Comparison of ENCODE assay signal across 19 cellular contexts in the genomic region with DNA sequence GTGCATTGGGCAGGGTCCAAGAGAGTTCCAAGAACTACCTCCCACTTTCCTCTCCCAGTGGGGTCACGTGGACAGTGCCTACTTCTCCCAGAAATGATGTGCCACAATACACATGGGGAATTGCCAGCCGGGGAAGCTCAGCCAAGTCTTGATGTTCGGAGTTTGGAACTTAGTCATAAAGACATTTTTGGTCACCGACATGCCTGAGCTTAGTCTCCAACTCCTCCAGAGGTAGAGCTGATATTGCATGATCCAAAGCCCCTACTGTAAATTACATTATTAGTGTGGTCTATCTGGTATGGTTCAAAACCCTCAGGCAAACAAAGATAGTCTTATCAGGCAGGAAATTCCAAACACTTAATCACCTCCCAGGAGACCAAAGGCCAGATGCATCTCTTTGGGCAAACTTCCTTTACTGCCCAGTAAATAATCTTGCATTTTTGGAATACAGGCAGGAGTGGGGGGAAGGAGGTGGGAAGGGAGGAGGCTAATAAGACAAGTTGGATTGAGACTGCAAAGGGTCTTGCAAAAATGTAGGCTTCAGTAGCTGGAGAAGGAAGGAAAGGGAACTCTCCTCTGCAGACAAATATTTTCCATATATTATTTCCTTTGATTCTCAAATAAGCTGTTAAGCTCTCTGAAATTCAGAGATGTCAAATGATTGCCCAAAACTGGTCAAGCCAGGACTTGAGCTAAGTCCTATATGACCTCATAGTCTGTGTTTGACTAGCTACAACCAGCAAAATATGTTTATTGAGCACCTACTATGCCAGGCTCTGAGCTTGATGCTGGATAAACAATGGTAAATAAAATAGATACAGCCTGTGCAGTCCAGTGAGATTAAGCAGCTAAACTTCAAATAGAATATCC.
DNase-seq lines count a peak whose midpoint lies in the region; ATAC-seq and TF ChIP-seq lines count a peak whose summit lies in the region.
"Had no signal": no experiment of that assay in that cellular context is flagged by ENCODE, and none has a peak within 500 bp of the region (broad histone marks: within the 10 kb centered on the region; RNA-seq: fewer than 3 reads in every experiment).

No MANE protein-coding gene starts in this region.

- H3K36me3 ChIP-seq in MG63, result no peaks in the 10 kb centered on the region
- no peaks in the 10 kb centered on the region for H3K36me3 ChIP-seq in trophoblast cell (ENCODE audit: control insufficient read depth in 1 of 2, insufficient read depth in 2 of 2, low read length in 2 of 2)
- H3K36me3 ChIP-seq: tibial nerve had no signal

- H3K4ac ChIP-seq in trophoblast cell (ENCODE audit: low read depth, low read length), result no peak overlapping the region

- H3K79me1 ChIP-seq in trophoblast cell (ENCODE audit: low read length), result peaks cover 4% of the 10 kb centered on the region

- no peak overlapping the region for H2AFZ ChIP-seq in trophoblast cell (ENCODE audit: insufficient read depth, low read length, poor library complexity)

- no peak overlapping the region for H3K9ac ChIP-seq in trophoblast cell (ENCODE audit: low read length)
- H3K9ac ChIP-seq: KMS-11 had no signal

- H3K23ac ChIP-seq in trophoblast cell (ENCODE audit: low read length), result no peak overlapping the region

- intact Hi-C loops in dorsolateral prefrontal cortex (cut with DNase I), result no loop called here

- peaks cover 2 to 4% of the 10 kb centered on the region in 2 experiments for H3K4me1 ChIP-seq in trophoblast cell (ENCODE audit: control insufficient read depth in 1 of 2, insufficient read depth in 2 of 2, low read length in 2 of 2)
- H3K4me1 ChIP-seq: psoas muscle, tibial nerve had no signal

- H3K79me2 ChIP-seq in trophoblast cell (ENCODE audit: control insufficient read depth, insufficient read depth, low read length, poor library complexity), result no peaks in the 10 kb centered on the region

- H2BK120ac ChIP-seq in trophoblast cell (ENCODE audit: insufficient read depth, low read length, poor library complexity), result no peak overlapping the region

- H3K9me3 ChIP-seq in MG63 (peaks cover 8% of the 10 kb centered on the region), trophoblast cell (ENCODE audit: insufficient read depth, low read depth, low read length) (no peaks in the 10 kb centered on the region)
- H3K9me3 ChIP-seq: psoas muscle had no signal

- peak overlapping the region; percentile 56 for H2BK12ac ChIP-seq in trophoblast cell (ENCODE audit: low read length)

- H3K4me2 ChIP-seq in trophoblast cell (ENCODE audit: low read length), result no peak overlapping the region
- H3K4me2 ChIP-seq: KMS-11 had no signal

- no peak overlapping the region for H2BK5ac ChIP-seq in trophoblast cell (ENCODE audit: low read depth, low read length, poor library complexity)

- in situ Hi-C loops in ACHN (cut with HindIII; ENCODE audit: low pct_ligation_motif_present, low pct_unique_long_range_greater_than_20kb, low sequenced_read_pairs), result no loop called here

- DNase-seq in Daoy (ENCODE audit: low read depth), result peak; percentile 87
- DNase-seq in MG63, result peak; percentile 88
- DNase-seq in dorsolateral prefrontal cortex, result peak in 6 of 10 donors; percentile 42 to 72 (median 58)
- peak; percentile 45 to 73 for DNase-seq in trophoblast cell
- no peak for DNase-seq in SK-N-DZ (ENCODE audit: low spot score)
- no peak for DNase-seq in medulla oblongata (ENCODE audit: extremely low spot score)
- DNase-seq in ACHN, result no peak
- DNase-seq: activated CD4-positive, alpha-beta memory T cell treated with anti-CD3 and anti-CD28 coated beads for 36 hours; CD4-positive, CD25-positive, alpha-beta regulatory T cell; effector memory CD8-positive, alpha-beta T cell; GF-D8; kidney; NCI-H1694; NCI-H69; psoas muscle had no signal

- H3K27me3 ChIP-seq in MG63 (peaks cover 12% of the 10 kb centered on the region), dorsolateral prefrontal cortex (no peaks in the 10 kb centered on the region), trophoblast cell (ENCODE audit: insufficient read depth, low read length) (no peaks in the 10 kb centered on the region)
- H3K27me3 ChIP-seq: tibial nerve had no signal

- H2AK5ac ChIP-seq in trophoblast cell (ENCODE audit: low read length), result no peak overlapping the region

- H4K8ac ChIP-seq in trophoblast cell (ENCODE audit: low read depth, low read length), result no peak overlapping the region

- H4K12ac ChIP-seq in trophoblast cell (ENCODE audit: low read depth, low read length), result no peak overlapping the region

- no peak overlapping the region for H3K14ac ChIP-seq in trophoblast cell (ENCODE audit: low read length)

- WGBS in trophoblast cell (ENCODE audit: extremely low coverage, insufficient coverage, insufficient read length), result no CpG with 5 or more reads among the region's 4 CpGs

- H3K4me3 ChIP-seq in MG63 (no peak overlapping the region), dorsolateral prefrontal cortex (no peak overlapping the region), trophoblast cell (ENCODE audit: low read depth, low read length) (no peak overlapping the region)
- H3K4me3 ChIP-seq: psoas muscle, tibial nerve had no signal

- H3K27ac ChIP-seq in dorsolateral prefrontal cortex (no peak overlapping the region), trophoblast cell (ENCODE audit: low read depth, low read length) (no peak overlapping the region)
- H3K27ac ChIP-seq: KMS-11, psoas muscle, tibial nerve had no signal

- no peak overlapping the region for H4K91ac ChIP-seq in trophoblast cell (ENCODE audit: low read depth, low read length)

- no peak overlapping the region for H3K18ac ChIP-seq in trophoblast cell (ENCODE audit: low read length)

- ATAC-seq in HG02885 (IDR thresholded peaks at IDR 0.05; ENCODE audit: poor library complexity, unreplicated experiment), result no peak
- ATAC-seq: activated T-helper 17 cell treated with anti-CD3 and anti-CD28 coated beads, Interleukin-2, amount 50 U/mL, for 72 hours; effector memory CD8-positive, alpha-beta T cell; psoas muscle had no signal

- no peak for TF ChIP-seq CTCF in dorsolateral prefrontal cortex (IDR thresholded peaks at IDR 0.05 in 54 of 56, conservative IDR thresholded peaks at IDR 0.05 in 2 of 56; ENCODE audit: low read depth in 1 of 56, partially characterized antibody in 56 of 56)

Comparison
In these comparisons a context has a peak if more than half of its experiments do, and no peak if none do; other contexts are left out.
1. DNase-seq: peak in Daoy (single experiment), MG63 (single experiment), dorsolateral prefrontal cortex (6 of 10) and trophoblast cell (2 of 2); none in SK-N-DZ (single experiment), medulla oblongata (single experiment) and ACHN (single experiment).